ENCODE assay signal across 8 cellular contexts in the genomic region with DNA sequence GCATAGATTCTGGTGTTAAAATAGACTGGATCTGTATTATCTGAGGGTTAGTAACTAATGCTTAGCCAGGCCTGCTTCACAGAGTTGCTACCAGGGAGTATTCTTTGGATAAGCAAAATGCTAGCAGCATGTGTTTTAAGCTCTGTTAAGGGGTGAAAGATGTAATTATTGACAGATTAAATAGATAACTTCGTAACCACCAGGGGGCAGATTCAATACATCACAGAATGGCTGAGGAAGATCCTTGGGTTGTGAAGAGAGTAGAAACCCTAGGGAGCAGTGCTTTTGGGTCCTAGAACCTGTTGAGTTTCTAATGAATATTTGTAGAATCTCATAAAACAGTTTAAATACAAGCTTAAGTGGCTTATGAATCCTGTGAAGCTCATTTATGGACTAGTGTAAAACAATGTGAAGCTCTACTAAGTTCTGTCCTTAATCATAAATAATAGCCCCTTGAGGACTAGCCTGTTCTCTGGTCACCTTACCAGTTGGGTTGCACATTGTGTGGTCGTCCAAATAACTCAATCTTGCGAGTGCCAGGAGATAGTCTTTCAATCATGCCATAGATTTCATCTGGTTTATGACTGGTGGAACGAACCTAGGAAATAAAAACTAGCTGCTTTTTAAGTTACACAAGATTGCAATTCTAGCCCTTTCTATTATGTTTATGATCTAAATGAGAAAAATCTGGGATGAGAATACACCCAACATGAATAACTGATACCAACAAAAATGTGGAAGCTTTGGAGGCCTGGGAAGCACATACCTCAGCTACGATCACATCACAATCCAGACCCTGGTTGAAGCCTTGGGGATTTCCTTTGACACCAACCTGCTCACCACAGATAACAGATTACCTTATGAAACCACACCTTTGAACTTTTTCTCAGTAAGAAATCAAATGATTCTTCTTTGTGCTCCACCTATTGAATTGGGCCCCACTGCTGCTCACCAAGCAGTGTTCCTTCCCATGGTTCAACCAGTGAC. TPM values are rescaled to one million over a fixed set of nuclear protein-coding genes. Genes with fewer than 3 reads are reported as not detected.
DNase-seq lines count a peak whose midpoint lies in the region; ATAC-seq and TF ChIP-seq lines count a peak whose summit lies in the region.

No MANE protein-coding gene starts in this region.

- H3K9me3 Mint-ChIP-seq in activated naive CD8-positive, alpha-beta T cell treated with anti-CD3 and anti-CD28 coated beads, Interleukin-2, amount 10 ng/mL, durations not matched to agents 7 days and 5 days, result no peaks in the 10 kb centered on the region

- peaks cover 11 to 100% (median 95%) of the 10 kb centered on the region in 6 donors for H3K36me3 ChIP-seq in spleen

- ATAC-seq in HG02798 (IDR thresholded peaks at IDR 0.05; ENCODE audit: poor library complexity, unreplicated experiment), result peak; percentile 53
- ATAC-seq in activated naive CD8-positive, alpha-beta T cell treated with anti-CD3 and anti-CD28 coated beads, Interleukin-2, amount 10 ng/mL, durations not matched to agents 7 days and 5 days (ENCODE audit: low read depth), result peak; percentile 59
- no peak for ATAC-seq in HG03135 (IDR thresholded peaks at IDR 0.05; ENCODE audit: unreplicated experiment)

- intact Hi-C loops in spleen (cut with DNase I; ENCODE audit: low total_unique reads), result no loop called here

- H3K27me3 ChIP-seq in spleen (replicated peaks in 1 of 7), result no peaks in the 10 kb centered on the region

- peaks cover 48% of the 10 kb centered on the region for H3K36me3 Mint-ChIP-seq in activated naive CD8-positive, alpha-beta T cell treated with anti-CD3 and anti-CD28 coated beads, Interleukin-2, amount 10 ng/mL, durations not matched to agents 7 days and 5 days

- no peaks in the 10 kb centered on the region for H3K9me3 ChIP-seq in spleen

- peak in 6 of 11 experiments; percentile 38 to 49 (median 46) for TF ChIP-seq CTCF in spleen (IDR thresholded peaks at IDR 0.05 in 8 of 11, conservative IDR thresholded peaks at IDR 0.05 in 3 of 11)

- H3K27me3 Mint-ChIP-seq in activated naive CD8-positive, alpha-beta T cell treated with anti-CD3 and anti-CD28 coated beads, Interleukin-2, amount 10 ng/mL, durations not matched to agents 7 days and 5 days, result no peaks in the 10 kb centered on the region

- WGBS in spleen, 5 donors, result 71 to 81% (median 72%) methylated on average over 5 of the region's 5 CpGs

- TF ChIP-seq POLR2A in spleen (IDR thresholded peaks at IDR 0.05), result no peak

- POLR2A ChIA-PET in activated naive CD8-positive, alpha-beta T cell treated with anti-CD3 and anti-CD28 coated beads, Interleukin-2, amount 10 ng/mL, durations not matched to agents 7 days and 5 days (lab: Charles Lee), result interaction anchor here (0.5 to 1.8 kb wide), 3 partner anchors 12 to 1011 kb away, joined by 3 to 14 read pairs (median 6); partner anchors contain the start of gene METTL3

- no peak overlapping the region for H3K27ac ChIP-seq in spleen

- peak overlapping the region; percentile 73 for H3K27ac Mint-ChIP-seq in activated naive CD8-positive, alpha-beta T cell treated with anti-CD3 and anti-CD28 coated beads, Interleukin-2, amount 10 ng/mL, durations not matched to agents 7 days and 5 days

- peaks cover 0 to 19% (median 0%) of the 10 kb centered on the region in 6 donors for H3K4me1 ChIP-seq in spleen

- peak overlapping the region; percentile 28 for H3K4me3 Mint-ChIP-seq in activated naive CD8-positive, alpha-beta T cell treated with anti-CD3 and anti-CD28 coated beads, Interleukin-2, amount 10 ng/mL, durations not matched to agents 7 days and 5 days

- DNase-seq in SIG-M5 treated with dmso at 0.1 percent for 504 hours (lab: John Stamatoyannopoulos, UW; ENCODE audit: unreplicated experiment), result peak; percentile 57
- no peak for DNase-seq in SIG-M5 (lab: John Stamatoyannopoulos, UW)
- DNase-seq in NCI-H510A treated with DMSO at 0.1 percent for 48 hours (lab: John Stamatoyannopoulos, UW), result peak; percentile 81
- no peak for DNase-seq in activated naive CD8-positive, alpha-beta T cell treated with anti-CD3 and anti-CD28 coated beads, Interleukin-2, amount 10 ng/mL, durations not matched to agents 7 days and 5 days
- DNase-seq in hepatic stellate cell (ENCODE audit: low spot score), result peak; percentile 36
- DNase-seq in spleen, result no peak

- peaks cover 24% of the 10 kb centered on the region for H3K4me1 Mint-ChIP-seq in activated naive CD8-positive, alpha-beta T cell treated with anti-CD3 and anti-CD28 coated beads, Interleukin-2, amount 10 ng/mL, durations not matched to agents 7 days and 5 days

- H3K4me3 ChIP-seq in spleen, result no peak overlapping the region

RNA-seq across cellular contexts. Expression of gene METTL3, which starts 12.3 kb away (rescaled TPM):
- 10 to 100 TPM; 89.2 to 90.9 TPM for total RNA-seq in activated naive CD8-positive, alpha-beta T cell treated with anti-CD3 and anti-CD28 coated beads, Interleukin-2, amount 10 ng/mL, durations not matched to agents 7 days and 5 days
- total RNA-seq in spleen, result 10 to 100 TPM; 52.0 to 88.7 (median 64.8) TPM
- polyA plus RNA-seq in spleen, result 10 to 100 TPM; 46.2 to 61.1 (median 47.7) TPM

RNA-seq across cellular contexts. Expression of gene TOX4, which starts 21.8 kb away (rescaled TPM):
- 10 to 100 TPM; 76.7 to 79.7 TPM for total RNA-seq in activated naive CD8-positive, alpha-beta T cell treated with anti-CD3 and anti-CD28 coated beads, Interleukin-2, amount 10 ng/mL, durations not matched to agents 7 days and 5 days
- 10 to 100 TPM; 45.7 to 70.8 (median 65.1) TPM for total RNA-seq in spleen
- 10 to 100 TPM in 2 of 3 donors, 1 to 10 TPM in 1; 9.9 to 17.5 (median 12.1) TPM for polyA plus RNA-seq in spleen

RNA-seq across cellular contexts. Expression of gene RAB2B, which starts 22.1 kb away (rescaled TPM):
- total RNA-seq in activated naive CD8-positive, alpha-beta T cell treated with anti-CD3 and anti-CD28 coated beads, Interleukin-2, amount 10 ng/mL, durations not matched to agents 7 days and 5 days, result 10 to 100 TPM; 27.3 to 27.5 TPM
- 10 to 100 TPM; 21.5 to 34.2 (median 29.3) TPM for total RNA-seq in spleen
- polyA plus RNA-seq in spleen, result 10 to 100 TPM in 2 of 3 donors, 1 to 10 TPM in 1; 7.2 to 19.9 (median 12.2) TPM

RNA-seq across cellular contexts. Expression of gene SALL2, which starts 27.3 kb away (rescaled TPM):
- 1 to 10 TPM; 4.0 to 4.4 TPM for total RNA-seq in activated naive CD8-positive, alpha-beta T cell treated with anti-CD3 and anti-CD28 coated beads, Interleukin-2, amount 10 ng/mL, durations not matched to agents 7 days and 5 days
- 1 to 10 TPM; 2.7 to 6.7 (median 4.6) TPM for total RNA-seq in spleen
- polyA plus RNA-seq in spleen, result 1 to 10 TPM in 1 of 3 donors, under 1 TPM in 2; 0.76 to 1.1 (median 0.93) TPM

RNA-seq across cellular contexts. Expression of gene CHD8, which starts 42.9 kb away (rescaled TPM):
- 100 to 1,000 TPM; 128 to 133 TPM for total RNA-seq in activated naive CD8-positive, alpha-beta T cell treated with anti-CD3 and anti-CD28 coated beads, Interleukin-2, amount 10 ng/mL, durations not matched to agents 7 days and 5 days
- total RNA-seq in spleen, result 10 to 100 TPM; 83.9 to 99.4 (median 90.8) TPM
- polyA plus RNA-seq in spleen, result 10 to 100 TPM; 23.8 to 38.2 (median 30.5) TPM

Comparison
In these comparisons a context has a peak if more than half of its experiments do, and no peak if none do; other contexts are left out.
1. DNase-seq: peak in SIG-M5 treated with dmso at 0.1 percent for 504 hours (single experiment), NCI-H510A treated with DMSO at 0.1 percent for 48 hours (single experiment) and hepatic stellate cell (single experiment); none in SIG-M5 (single experiment), activated naive CD8-positive, alpha-beta T cell treated with anti-CD3 and anti-CD28 coated beads, Interleukin-2, amount 10 ng/mL, durations not matched to agents 7 days and 5 days (single experiment) and spleen (single experiment).